8 cellular contexts compared by ENCODE assay signal in the genomic region with DNA sequence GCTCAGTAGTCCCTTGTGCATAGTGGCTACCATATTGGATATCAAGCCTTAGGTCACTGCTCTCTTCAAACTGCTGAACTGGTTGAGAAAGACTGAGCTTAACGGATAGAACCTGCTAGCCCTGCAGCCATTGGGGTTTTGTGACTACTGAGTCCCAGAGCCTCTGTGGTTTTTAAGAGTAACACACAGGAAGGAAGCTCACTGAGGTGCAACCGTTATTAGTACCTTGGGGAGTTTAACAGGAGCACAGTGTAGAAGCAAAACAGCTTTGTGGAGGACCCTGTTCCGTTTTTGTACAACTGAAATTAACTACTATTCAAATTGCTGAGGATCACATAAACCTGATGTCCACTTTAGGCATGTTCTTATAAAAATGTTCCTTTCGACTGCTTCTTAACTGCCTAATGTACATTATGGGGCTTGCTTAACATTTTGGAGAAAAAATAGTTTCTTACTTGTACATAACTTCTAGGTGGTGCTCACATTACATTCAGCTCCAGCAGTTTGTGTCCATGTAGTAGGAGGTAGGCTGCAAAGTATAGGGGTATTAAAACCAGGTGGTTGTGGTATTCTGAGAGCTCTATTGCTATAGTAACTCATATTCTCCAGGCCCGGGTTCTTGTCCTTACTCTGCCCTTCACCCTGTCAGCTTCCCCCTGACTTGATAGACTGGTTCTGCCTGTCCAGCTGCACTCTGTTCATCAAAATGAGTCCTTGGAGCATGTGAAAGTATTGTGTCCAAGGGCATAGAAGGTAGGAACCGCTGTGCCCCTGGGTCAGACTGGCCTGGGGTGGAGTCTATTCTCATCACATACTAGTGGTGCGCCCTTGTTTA. TPM values are rescaled to one million over a fixed set of nuclear protein-coding genes. Genes with fewer than 3 reads are reported as not detected.
DNase-seq lines count a peak whose midpoint lies in the region; ATAC-seq and TF ChIP-seq lines count a peak whose summit lies in the region.

No MANE protein-coding gene starts in this region.

- peaks cover 71% of the 10 kb centered on the region for H3K79me2 ChIP-seq in Karpas-422 (ENCODE audit: low read length)

- H3K27me3 ChIP-seq in Karpas-422 (ENCODE audit: low read length) (no peaks in the 10 kb centered on the region), left lung (no peaks in the 10 kb centered on the region)

- H3K9me3 ChIP-seq in Karpas-422 (ENCODE audit: low read length) (no peaks in the 10 kb centered on the region), left lung (no peaks in the 10 kb centered on the region)

- no peak overlapping the region for H2AFZ ChIP-seq in Karpas-422 (ENCODE audit: low read length)

- TF ChIP-seq CTCF in left lung (IDR thresholded peaks at IDR 0.05), result no peak

- H3K4me2 ChIP-seq in Karpas-422 (ENCODE audit: low read depth, low read length, poor library complexity, severe bottlenecking), result peak overlapping the region; percentile 95

- peak overlapping the region; percentile 100 for H3K27ac ChIP-seq in Karpas-422 (ENCODE audit: low read length)
- peak overlapping the region in 1 of 2 donors; percentile 80 for H3K27ac ChIP-seq in left lung

- H3K4me3 ChIP-seq in Karpas-422 (ENCODE audit: low read length) (peak overlapping the region; percentile 63), left lung (no peak overlapping the region)

- H3K4me1 ChIP-seq in Karpas-422 (ENCODE audit: low read length), result peaks cover 97% of the 10 kb centered on the region
- H3K4me1 ChIP-seq in left lung, result peaks cover 0 to 64% of the 10 kb centered on the region in 2 donors

- peaks cover 4% of the 10 kb centered on the region; the same call in 1 of the 2 replicates for H4K20me1 ChIP-seq in Karpas-422 (ENCODE audit: insufficient read depth, low read depth, low read length)

- DNase-seq in Karpas-422 (peak; percentile 97), left lung (no peak), RKO (ENCODE audit: low spot score) (no peak), kidney glomerular epithelial cell (lab: John Stamatoyannopoulos, UW) (no peak), hypothalamus (lab: John Stamatoyannopoulos, UW) (no peak)
- DNase-seq in stimulated activated CD4-positive, alpha-beta T cell treated with anti-CD3 and anti-CD28 coated beads, Interleukin-12 subunit alpha, Interleukin-12 subunit beta, amount 100 ng/mL, for 4 hours, result no peak

- H3K36me3 ChIP-seq in Karpas-422 (ENCODE audit: insufficient read depth, low read length), result peaks cover 23% of the 10 kb centered on the region; the same call in 1 of the 2 replicates
- H3K36me3 ChIP-seq in left lung, result no peaks in the 10 kb centered on the region

- no peaks in the 10 kb centered on the region for H3K9me2 ChIP-seq in Karpas-422 (replicated peaks; ENCODE audit: insufficient read depth, low read length)

- intact Hi-C loops in left lung (cut with DNase I), result no loop called here

- ATAC-seq in GM18519 (IDR thresholded peaks at IDR 0.05; ENCODE audit: low FRiP score, unreplicated experiment) (peak; percentile 83), GM21786 (IDR thresholded peaks at IDR 0.05; ENCODE audit: unreplicated experiment) (peak; percentile 85), left lung (peak; percentile 73)

- peak overlapping the region; percentile 90 for H3K9ac ChIP-seq in Karpas-422 (ENCODE audit: low read length)

RNA-seq across cellular contexts. Expression of a gene that starts 17.3 kb away (rescaled TPM):
- 222 and 353 TPM in 2 replicates for total RNA-seq in Karpas-422 (2014; rRNA removed; shearing (Covaris generic); ENCODE audit: low replicate concordance)
- 10 to 100 TPM; 19.0 to 33.2 TPM for total RNA-seq in left lung

RNA-seq across cellular contexts. Expression of a gene that starts 43.7 kb away (rescaled TPM):
- total RNA-seq in Karpas-422 (2014; rRNA removed; shearing (Covaris generic); ENCODE audit: low replicate concordance), result 5.4 and 19.9 TPM in 2 replicates
- total RNA-seq in left lung, result 1 to 10 TPM; 7.6 to 8.0 TPM

RNA-seq across cellular contexts. Expression of a gene that starts 44.0 kb away (rescaled TPM):
- total RNA-seq in Karpas-422 (2014; rRNA removed; shearing (Covaris generic); ENCODE audit: low replicate concordance), result 7.5 and 7.6 TPM in 2 replicates
- 10 to 100 TPM; 12.7 to 15.9 TPM for total RNA-seq in left lung
